In the genomic region with DNA sequence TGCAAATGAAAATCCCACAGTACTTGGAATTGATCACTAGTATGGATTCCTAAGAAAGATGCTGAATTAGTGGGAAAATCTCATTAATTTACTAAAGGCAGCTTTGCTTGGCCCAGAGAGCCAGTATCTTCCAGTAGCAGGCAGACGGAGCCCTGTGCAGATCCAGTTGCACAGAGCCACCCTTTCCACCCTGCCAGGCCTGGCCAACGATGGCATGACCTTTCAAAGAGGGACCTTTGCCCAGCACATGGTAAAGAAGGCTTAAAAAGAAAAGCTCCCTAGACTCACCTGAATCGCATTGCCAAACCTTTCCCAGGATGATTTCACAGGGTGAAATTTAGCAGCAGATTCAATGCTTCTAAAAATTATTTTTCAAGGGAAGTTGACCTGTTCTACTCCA, we compare ENCODE assay signal across 24 cellular contexts.
DNase-seq lines count a peak whose midpoint lies in the region; ATAC-seq and TF ChIP-seq lines count a peak whose summit lies in the region.
"Had no signal": no experiment of that assay in that cellular context is flagged by ENCODE, and none has a peak within 500 bp of the region (broad histone marks: within the 10 kb centered on the region; RNA-seq: fewer than 3 reads in every experiment).

No MANE protein-coding gene starts in this region.

- TF ChIP-seq POLR2A in right lobe of liver (IDR thresholded peaks at IDR 0.05) (no peak), vagina (IDR thresholded peaks at IDR 0.05) (no peak), heart left ventricle (IDR thresholded peaks at IDR 0.05) (no peak)

- H3K36me3 Mint-ChIP-seq in MCF 10A (ENCODE audit: insufficient read depth, unreplicated experiment) = no peaks in the 10 kb centered on the region
- H3K36me3 Mint-ChIP-seq: CD8-positive, alpha-beta T cell had no signal

- H3K4me1 Mint-ChIP-seq in MCF 10A (ENCODE audit: insufficient read depth, unreplicated experiment) = peaks cover 78% of the 10 kb centered on the region
- H3K4me1 Mint-ChIP-seq: B cell had no signal

- H3K4me1 ChIP-seq in esophagus (ENCODE audit: control insufficient read depth in 2 of 2, insufficient read depth in 2 of 2, low read length in 1 of 2) (peaks cover 0 to 17% of the 10 kb centered on the region in 2 donors), right lobe of liver (peaks cover 0 to 7% (median 0%) of the 10 kb centered on the region in 4 donors), vagina (peaks cover 46% of the 10 kb centered on the region), heart left ventricle (peaks cover 0 to 31% (median 2%) of the 10 kb centered on the region in 12 donors), Karpas-422 (ENCODE audit: low read length) (no peaks in the 10 kb centered on the region)

- intact Hi-C loops in MCF 10A (cut with micrococcal nuclease) = no loop called here
- intact Hi-C loops in right lobe of liver (cut with DNase I) = no loop called here
- intact Hi-C loops in vagina (cut with DNase I) = no loop called here
- intact Hi-C loops in heart left ventricle (cut with DNase I) = no loop called here

- H3K27ac ChIP-seq in esophagus (ENCODE audit: low read depth in 2 of 2, low read length in 1 of 2) (peak overlapping the region; percentile 81 to 87), right lobe of liver (no peak overlapping the region), vagina (peak overlapping the region; percentile 57), heart left ventricle (no peak overlapping the region), Karpas-422 (ENCODE audit: low read length) (no peak overlapping the region)
- H3K27ac ChIP-seq: C4-2B, HL-60 had no signal

- no peaks in the 10 kb centered on the region for H3K9me3 ChIP-seq in esophagus (ENCODE audit: control insufficient read depth in 2 of 2, insufficient read depth in 1 of 2, low read depth in 1 of 2, low read length in 1 of 2)
- no peaks in the 10 kb centered on the region for H3K9me3 ChIP-seq in right lobe of liver
- H3K9me3 ChIP-seq in vagina = no peaks in the 10 kb centered on the region
- H3K9me3 ChIP-seq in heart left ventricle = no peaks in the 10 kb centered on the region
- no peaks in the 10 kb centered on the region for H3K9me3 ChIP-seq in Karpas-422 (ENCODE audit: low read length)
- H3K9me3 ChIP-seq: Caco-2 had no signal

- CTCF ChIA-PET in MCF 10A (lab: Yijun Ruan, JAX) = interaction anchor here (0.6 to 17.4 kb wide), 14 partner anchors 14 to 1168 kb away, joined by 3 to 368 read pairs (median 6); partner anchors contain the start of gene PLXNA2

- DNase-seq in MCF 10A (ENCODE audit: unreplicated experiment) (no peak), right lobe of liver (peak in 1 of 3 donors; percentile 62), vagina (ENCODE audit: extremely low spot score in 2 of 2) (no peak), heart left ventricle (no peak), Karpas-422 (no peak)
- no peak for DNase-seq in activated CD8-positive, alpha-beta memory T cell treated with anti-CD3 and anti-CD28 coated beads for 24 hours
- DNase-seq: Caco-2; CD8-positive, alpha-beta T cell; DMS79; EL; GDM1; MM.1S; NCI-H2029; NCI-H446 treated with DMSO at 0.1 percent for 48 hours; NCI-H526; NCI-H82; NK-92 treated with Interleukin-12 subunit alpha and Interleukin-12 subunit beta, amount 100 ng/mL, for 24 hours; PC-3; SHP77 had no signal

- no peaks in the 10 kb centered on the region for H3K9me3 Mint-ChIP-seq in MCF 10A (ENCODE audit: unreplicated experiment)
- H3K9me3 Mint-ChIP-seq: CD8-positive, alpha-beta T cell had no signal

- H3K4me3 Mint-ChIP-seq in MCF 10A (ENCODE audit: unreplicated experiment) = no peak overlapping the region
- H3K4me3 Mint-ChIP-seq: B cell; CD8-positive, alpha-beta T cell had no signal

- H3K36me3 ChIP-seq in esophagus (ENCODE audit: control insufficient read depth in 2 of 2, insufficient read depth in 2 of 2, low read length in 1 of 2) (no peaks in the 10 kb centered on the region), right lobe of liver (no peaks in the 10 kb centered on the region), vagina (no peaks in the 10 kb centered on the region), heart left ventricle (no peaks in the 10 kb centered on the region), Karpas-422 (ENCODE audit: insufficient read depth, low read length) (no peaks in the 10 kb centered on the region)

- no TSS peak for BruUV-seq in MCF 10A (replicated peaks; lab: Mats Ljungman, UMichigan)

- POLR2A ChIA-PET in MCF 10A (lab: Yijun Ruan, JAX) = interaction anchor here (0.6 to 38.6 kb wide), 10 partner anchors 10 to 411 kb away, joined by 3 to 6956 read pairs (median 7); no protein-coding TSS in a partner anchor

- no peak overlapping the region for H3K4me3 ChIP-seq in esophagus (ENCODE audit: low read depth in 1 of 2, low read length in 2 of 2)
- H3K4me3 ChIP-seq in right lobe of liver = no peak overlapping the region
- no peak overlapping the region for H3K4me3 ChIP-seq in vagina
- H3K4me3 ChIP-seq in heart left ventricle = no peak overlapping the region
- H3K4me3 ChIP-seq in Karpas-422 (ENCODE audit: low read length) = no peak overlapping the region
- H3K4me3 ChIP-seq: GM12878 had no signal

- no peak overlapping the region for H3K9ac ChIP-seq in Karpas-422 (ENCODE audit: low read length)

- no peak overlapping the region for H3K4me2 ChIP-seq in Karpas-422 (ENCODE audit: low read depth, low read length, poor library complexity, severe bottlenecking)

- peak overlapping the region; percentile 89 for H3K27ac Mint-ChIP-seq in MCF 10A (ENCODE audit: low read depth, unreplicated experiment)
- H3K27ac Mint-ChIP-seq: B cell; CD8-positive, alpha-beta T cell had no signal

- TF ChIP-seq CTCF in MCF 10A (IDR thresholded peaks at IDR 0.05; ENCODE audit: unreplicated experiment) (no peak), right lobe of liver (IDR thresholded peaks at IDR 0.05) (no peak), vagina (IDR thresholded peaks at IDR 0.05) (no peak), heart left ventricle (IDR thresholded peaks at IDR 0.05) (no peak)

- H3K27me3 Mint-ChIP-seq in MCF 10A (ENCODE audit: insufficient read depth, unreplicated experiment) = no peaks in the 10 kb centered on the region

- no peaks in the 10 kb centered on the region for H3K27me3 ChIP-seq in esophagus (ENCODE audit: control insufficient read depth in 1 of 2, insufficient read depth in 2 of 2, low read length in 2 of 2)
- no peaks in the 10 kb centered on the region for H3K27me3 ChIP-seq in right lobe of liver
- no peaks in the 10 kb centered on the region for H3K27me3 ChIP-seq in vagina
- H3K27me3 ChIP-seq in heart left ventricle = peaks cover 0 to 12% (median 0%) of the 10 kb centered on the region in 9 donors
- no peaks in the 10 kb centered on the region for H3K27me3 ChIP-seq in Karpas-422 (ENCODE audit: low read length)

- H4K20me1 ChIP-seq in Karpas-422 (ENCODE audit: insufficient read depth, low read depth, low read length) = no peaks in the 10 kb centered on the region

- H3K79me2 ChIP-seq in Karpas-422 (ENCODE audit: low read length) = no peaks in the 10 kb centered on the region

- H2AFZ ChIP-seq in Karpas-422 (ENCODE audit: low read length) = no peak overlapping the region

- 47 to 49% methylated on average over 3 of the region's 3 CpGs for WGBS in esophagus, 2 donors
- 39% methylated on average over 3 of the region's 3 CpGs for WGBS in right lobe of liver (ENCODE audit: insufficient coverage, low coverage, low lambda C conversion rate, missing lambda C conversion rate)
- WGBS in heart left ventricle, 4 donors = 87 to 96% (median 88%) methylated on average over 3 of the region's 3 CpGs

- no peaks in the 10 kb centered on the region for H3K9me2 ChIP-seq in Karpas-422 (replicated peaks; ENCODE audit: insufficient read depth, low read length)

- peak; percentile 37 to 87 (median 48) for ATAC-seq in right lobe of liver
- no peak for ATAC-seq in heart left ventricle
- ATAC-seq: CD8-positive, alpha-beta T cell; GM12878; PC-3 had no signal

Comparison
In these comparisons a context has a peak if more than half of its experiments do, and no peak if none do; other contexts are left out.
1. H3K27ac ChIP-seq: peak in esophagus (2 of 2) and vagina (single experiment); none in right lobe of liver (0 of 3), heart left ventricle (0 of 12) and Karpas-422 (single experiment).
2. ATAC-seq: peak in right lobe of liver (4 of 4); none in heart left ventricle (0 of 4).